Comparison of ENCODE assay signal across 27 cellular contexts in the genomic region with DNA sequence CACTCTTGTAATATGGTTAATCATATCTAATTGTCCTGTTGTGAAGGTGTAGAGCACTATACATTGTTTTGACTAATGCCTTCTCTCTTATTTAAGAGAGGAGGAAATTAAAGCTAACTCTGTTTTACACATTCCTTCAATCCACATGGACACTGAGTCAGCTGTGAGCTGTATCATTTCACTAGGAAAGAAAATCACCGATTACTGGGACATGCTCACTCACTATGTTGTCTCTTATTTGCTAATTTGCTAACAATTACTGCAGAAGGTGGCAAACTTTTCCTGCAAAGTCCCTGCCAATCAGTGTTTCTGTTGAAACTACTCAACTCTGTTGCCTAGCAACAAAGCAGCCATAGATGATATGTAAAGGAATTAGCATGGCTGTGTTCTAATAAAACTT.
"Had no signal": no experiment of that assay in that cellular context is flagged by ENCODE, and none has a peak within 500 bp of the region (broad histone marks: within the 10 kb centered on the region; RNA-seq: fewer than 3 reads in every experiment).

No MANE protein-coding gene starts in this region.

- H2AFZ ChIP-seq: neural progenitor cell had no signal

- H3K27me3 ChIP-seq: breast epithelium, gastroesophageal sphincter, neural progenitor cell, spleen, suprapubic skin, tibial artery, upper lobe of right lung had no signal

- H3K4me1 Mint-ChIP-seq: activated CD4-positive, alpha-beta T cell treated with anti-CD3 and anti-CD28 coated beads for 36 hours; central memory CD8-positive, alpha-beta T cell; immature natural killer cell; natural killer cell; neural progenitor cell had no signal

- H3K36me3 Mint-ChIP-seq: neural progenitor cell had no signal

- H3K4me3 Mint-ChIP-seq: activated CD4-positive, alpha-beta T cell treated with anti-CD3 and anti-CD28 coated beads for 36 hours; activated T-cell treated with anti-CD3 and anti-CD28 coated beads, Interleukin-2, amount 50 U/mL, for 72 hours; central memory CD8-positive, alpha-beta T cell; immature natural killer cell; natural killer cell; neural progenitor cell; T-helper 2 cell treated with Interferon-gamma antibody and Interleukin-4, amounts not matched to agents 5 μg/mL and 100 μg/mL, for 36 hours had no signal

- H3K27me3 Mint-ChIP-seq: activated CD4-positive, alpha-beta T cell treated with anti-CD3 and anti-CD28 coated beads for 36 hours had no signal

- DNase-seq: activated CD4-positive, alpha-beta T cell treated with anti-CD3 and anti-CD28 coated beads for 36 hours; activated CD4-positive, CD25-positive, alpha-beta regulatory T cell; activated naive CD4-positive, alpha-beta T cell; activated T-cell treated with anti-CD3 and anti-CD28 coated beads for 4 hours; activated T-cell treated with anti-CD3 and anti-CD28 coated beads, Interleukin-2, amount 50 U/mL, for 72 hours; dermis blood vessel endothelial cell; effector CD8-positive, alpha-beta T cell; head of caudate nucleus; hippocampal formation; immature natural killer cell; kidney; natural killer cell; occipital lobe; right cardiac atrium; spleen; stimulated activated naive CD4-positive, alpha-beta T cell; tibial artery; upper lobe of right lung had no signal

- H3K4me3 ChIP-seq: breast epithelium, gastroesophageal sphincter, neural progenitor cell, spleen, suprapubic skin, tibial artery, upper lobe of right lung had no signal

- H3K9me3 ChIP-seq: gastroesophageal sphincter, suprapubic skin, tibial artery, upper lobe of right lung had no signal

- ATAC-seq: activated CD4-positive, alpha-beta T cell treated with anti-CD3 and anti-CD28 coated beads for 36 hours; activated naive CD4-positive, alpha-beta T cell treated with anti-CD3 and anti-CD28 coated beads, Interleukin-2, amount 50 U/mL, for 72 hours; activated T-cell treated with anti-CD3 and anti-CD28 coated beads, Interleukin-2, amount 50 U/mL, for 72 hours; gastroesophageal sphincter; natural killer cell; right cardiac atrium; upper lobe of right lung had no signal

- H3K36me3 ChIP-seq: breast epithelium, gastroesophageal sphincter, neural progenitor cell, spleen, suprapubic skin, tibial artery, upper lobe of right lung had no signal

- FAIRE-seq: colon, endometrium, kidney had no signal

- H3K9ac ChIP-seq: neural progenitor cell had no signal

- H3K27ac Mint-ChIP-seq: activated CD4-positive, alpha-beta T cell treated with anti-CD3 and anti-CD28 coated beads for 36 hours; activated naive CD4-positive, alpha-beta T cell treated with anti-CD3 and anti-CD28 coated beads, Interleukin-2, amount 50 U/mL, for 72 hours; activated T-cell treated with anti-CD3 and anti-CD28 coated beads, Interleukin-2, amount 50 U/mL, for 72 hours; immature natural killer cell; natural killer cell; neural progenitor cell; T-helper 2 cell treated with Interferon-gamma antibody and Interleukin-4, amounts not matched to agents 5 μg/mL and 100 μg/mL, for 36 hours had no signal

- H3K4me2 ChIP-seq: neural progenitor cell had no signal

- H3K27ac ChIP-seq: breast epithelium, gastroesophageal sphincter, neural progenitor cell, spleen, suprapubic skin, tibial artery, upper lobe of right lung had no signal

- H3K4me1 ChIP-seq: breast epithelium, gastroesophageal sphincter, neural progenitor cell, spleen, suprapubic skin, tibial artery, upper lobe of right lung had no signal
